ENCODE assay signal across 1 cellular context in genomic region chr2:137729305-137729704, GRCh38.
TF ChIP-seq lines count a peak whose summit lies in the region.

No MANE protein-coding gene starts in this region.

TF ChIP-seq in H1, 55 proteins besides CTCF, POLR2A, EP300 and RAD21 (continued from another document):
- TF ChIP-seq CHD7 (IDR thresholded peaks at IDR 0.05; ENCODE audit: insufficient replicate concordance, low read length) (no peak), ATF2 (IDR thresholded peaks at IDR 0.05; ENCODE audit: low read length) (no peak), SIX5 (IDR thresholded peaks at IDR 0.05; ENCODE audit: low read depth, low read length) (no peak), JUND (IDR thresholded peaks at IDR 0.05; ENCODE audit: low read length) (no peak), BACH1 (IDR thresholded peaks at IDR 0.05; ENCODE audit: low read length) (no peak), TEAD4 (IDR thresholded peaks at IDR 0.05; ENCODE audit: low read depth, low read length) (no peak), KDM5A (IDR thresholded peaks at IDR 0.05; ENCODE audit: low read length) (no peak), POLR2AphosphoS5 (IDR thresholded peaks at IDR 0.05; ENCODE audit: low read depth, low read length) (no peak), CEBPB (IDR thresholded peaks at IDR 0.05; ENCODE audit: low read depth, low read length) (no peak), SIRT6 (IDR thresholded peaks at IDR 0.05; ENCODE audit: low read length) (no peak), SP4 (IDR thresholded peaks at IDR 0.05; ENCODE audit: low read length) (no peak), NANOG (IDR thresholded peaks at IDR 0.05; ENCODE audit: insufficient read depth, low read depth, low read length, poor library complexity, severe bottlenecking) (no peak)
